26 cellular contexts compared by ENCODE assay signal in genomic region chr6:36501686-36502085, GRCh38. TPM values are rescaled to one million over a fixed set of nuclear protein-coding genes. Genes with fewer than 3 reads are reported as not detected.
A peak's percentile ranks its signal among the peaks of the same experiment; 100 is the strongest.
DNase-seq lines count a peak whose midpoint lies in the region; ATAC-seq and TF ChIP-seq lines count a peak whose summit lies in the region.
"Had no signal": no experiment of that assay in that cellular context is flagged by ENCODE, and none has a peak within 500 bp of the region (broad histone marks: within the 10 kb centered on the region; RNA-seq: fewer than 3 reads in every experiment).

No MANE protein-coding gene starts in this region.

- H3K4me3 Mint-ChIP-seq in CD4-positive, alpha-beta T cell = no peak overlapping the region
- H3K4me3 Mint-ChIP-seq in CD8-positive, alpha-beta T cell = no peak overlapping the region
- no peak overlapping the region for H3K4me3 Mint-ChIP-seq in nephron
- H3K4me3 Mint-ChIP-seq: B cell, CD14-positive monocyte had no signal

- TF ChIP-seq CTCF in CD4-positive, alpha-beta T cell (IDR thresholded peaks at IDR 0.05) = no peak
- no peak for TF ChIP-seq CTCF in CD8-positive, alpha-beta T cell (IDR thresholded peaks at IDR 0.05)
- TF ChIP-seq CTCF in astrocyte of the spinal cord (IDR thresholded peaks at IDR 0.05; ENCODE audit: low read depth, low read length) (no peak), nephron (IDR thresholded peaks at IDR 0.05; ENCODE audit: unreplicated experiment in 3 of 3) (no peak), lower lobe of right lung (IDR thresholded peaks at IDR 0.05) (no peak)

- H3K27ac Mint-ChIP-seq in CD4-positive, alpha-beta T cell = peak overlapping the region; percentile 56
- H3K27ac Mint-ChIP-seq in CD8-positive, alpha-beta T cell = peak overlapping the region; percentile 62
- H3K27ac Mint-ChIP-seq in nephron = peak overlapping the region in 2 of 3 experiments; percentile 69 to 82
- H3K27ac Mint-ChIP-seq: B cell had no signal

- H3K4me3 ChIP-seq in CD8-positive, alpha-beta T cell (ENCODE audit: low read depth, low read length) = no peak overlapping the region
- no peak overlapping the region for H3K4me3 ChIP-seq in astrocyte of the spinal cord (ENCODE audit: low read depth, low read length)
- H3K4me3 ChIP-seq in lower lobe of right lung = no peak overlapping the region
- H3K4me3 ChIP-seq: SJSA1 had no signal

- no peaks in the 10 kb centered on the region for H3K27me3 ChIP-seq in CD4-positive, alpha-beta T cell (ENCODE audit: control insufficient read depth, insufficient read depth, low read length)
- no peaks in the 10 kb centered on the region for H3K27me3 ChIP-seq in CD8-positive, alpha-beta T cell (ENCODE audit: insufficient read depth, low read length)
- H3K27me3 ChIP-seq in lower lobe of right lung (ENCODE audit: low read depth) = no peaks in the 10 kb centered on the region
- H3K27me3 ChIP-seq: SJSA1 had no signal

- in situ Hi-C loops in astrocyte of the spinal cord (cut with HindIII; ENCODE audit: low sequenced_read_pairs) = no loop called here
- in situ Hi-C loops in ACHN (cut with HindIII; ENCODE audit: low pct_ligation_motif_present, low pct_unique_long_range_greater_than_20kb, low sequenced_read_pairs) = no loop called here

- peaks cover 39% of the 10 kb centered on the region for H3K4me1 Mint-ChIP-seq in CD4-positive, alpha-beta T cell (ENCODE audit: low read depth)
- peaks cover 38% of the 10 kb centered on the region for H3K4me1 Mint-ChIP-seq in CD8-positive, alpha-beta T cell (ENCODE audit: low read depth)
- no peaks in the 10 kb centered on the region for H3K4me1 Mint-ChIP-seq in nephron

- peaks cover 97% of the 10 kb centered on the region for H3K36me3 Mint-ChIP-seq in CD4-positive, alpha-beta T cell (ENCODE audit: low read depth)
- peaks cover 90% of the 10 kb centered on the region for H3K36me3 Mint-ChIP-seq in CD8-positive, alpha-beta T cell
- H3K36me3 Mint-ChIP-seq in nephron (ENCODE audit: low read depth) = peaks cover 58% of the 10 kb centered on the region

- DNase-seq in CD4-positive, alpha-beta T cell = no peak
- DNase-seq in CD8-positive, alpha-beta T cell = no peak
- peak; percentile 25 for DNase-seq in astrocyte of the spinal cord (ENCODE audit: low read depth, low spot score)
- no peak for DNase-seq in ACHN
- DNase-seq in lower lobe of right lung = no peak
- no peak for DNase-seq in C1 segment of cervical spinal cord (lab: John Stamatoyannopoulos, UW)
- DNase-seq: DMS153; IMR-90; KG1; MM.1S; NCI-H1048; NCI-H1417; NCI-H1694; NCI-H2029 treated with DMSO at 0.1 percent for 48 hours; NCI-H446 treated with DMSO at 0.1 percent for 48 hours; NCI-H526; NCI-H82; NK-92 treated with Interleukin-12 subunit alpha and Interleukin-12 subunit beta, amount 100 ng/mL, for 24 hours; Right ventricle myocardium superior; RPMI8226 had no signal

- no peak overlapping the region for H3K27ac ChIP-seq in CD4-positive, alpha-beta T cell (ENCODE audit: low read depth, low read length)
- H3K27ac ChIP-seq in CD8-positive, alpha-beta T cell (ENCODE audit: low read depth, low read length) = no peak overlapping the region
- H3K27ac ChIP-seq in lower lobe of right lung = no peak overlapping the region
- H3K27ac ChIP-seq: SJSA1 had no signal

- no peaks in the 10 kb centered on the region for H3K9me3 Mint-ChIP-seq in CD4-positive, alpha-beta T cell
- H3K9me3 Mint-ChIP-seq in CD8-positive, alpha-beta T cell = no peaks in the 10 kb centered on the region
- no peaks in the 10 kb centered on the region for H3K9me3 Mint-ChIP-seq in nephron

- no peaks in the 10 kb centered on the region for H3K9me3 ChIP-seq in CD4-positive, alpha-beta T cell (ENCODE audit: control insufficient read depth, low read length)
- H3K9me3 ChIP-seq in CD8-positive, alpha-beta T cell (ENCODE audit: low read length) = no peaks in the 10 kb centered on the region
- H3K9me3 ChIP-seq in lower lobe of right lung = no peaks in the 10 kb centered on the region
- H3K9me3 ChIP-seq: SJSA1 had no signal

- peaks cover 33% of the 10 kb centered on the region for H3K36me3 ChIP-seq in CD8-positive, alpha-beta T cell (ENCODE audit: insufficient read depth, low read length)
- H3K36me3 ChIP-seq in lower lobe of right lung = peaks cover 79% of the 10 kb centered on the region

- intact Hi-C loops in CD4-positive, alpha-beta T cell (cut with DNase I, micrococcal nuclease) = no loop called here
- intact Hi-C loops in CD8-positive, alpha-beta T cell (cut with DNase I, micrococcal nuclease) = no loop called here
- intact Hi-C loops in lower lobe of right lung (cut with DNase I) = no loop called here

- CTCF ChIA-PET in CD4-positive, alpha-beta T cell (lab: Charles Lee) = interaction anchor here (1.6 kb wide), 1 partner anchor 46 kb away, joined by 3 read pairs; the partner anchor contains the start of gene STK38
- CTCF ChIA-PET in CD8-positive, alpha-beta T cell (lab: Charles Lee) = no interaction called here

- no peaks in the 10 kb centered on the region for H3K27me3 Mint-ChIP-seq in CD4-positive, alpha-beta T cell
- H3K27me3 Mint-ChIP-seq in CD8-positive, alpha-beta T cell (ENCODE audit: low read depth) = no peaks in the 10 kb centered on the region
- no peaks in the 10 kb centered on the region for H3K27me3 Mint-ChIP-seq in nephron (ENCODE audit: low read depth)
- H3K27me3 Mint-ChIP-seq: B cell had no signal

- POLR2A ChIA-PET in CD4-positive, alpha-beta T cell (lab: Charles Lee) = interaction anchor here (1.1 kb wide), 1 partner anchor 58 kb away, joined by 4 read pairs; no protein-coding TSS in a partner anchor
- POLR2A ChIA-PET in CD8-positive, alpha-beta T cell (lab: Charles Lee) = interaction anchor here (0.6 to 1.0 kb wide), 4 partner anchors 15 to 791 kb away, joined by 3 to 4 read pairs (median 3); no protein-coding TSS in a partner anchor

- H3K4me1 ChIP-seq in CD8-positive, alpha-beta T cell (ENCODE audit: insufficient read depth, low read length) = peaks cover 13% of the 10 kb centered on the region
- no peaks in the 10 kb centered on the region for H3K4me1 ChIP-seq in lower lobe of right lung
- H3K4me1 ChIP-seq: SJSA1 had no signal

- no peak for ATAC-seq in CD4-positive, alpha-beta T cell (ENCODE audit: poor library complexity)
- ATAC-seq in CD8-positive, alpha-beta T cell = no peak
- no peak for ATAC-seq in lower lobe of right lung
- ATAC-seq: HCT116 had no signal

RNA-seq across cellular contexts. Expression of gene STK38, which starts 45.6 kb away (rescaled TPM):
- total RNA-seq in CD4-positive, alpha-beta T cell = 10 to 100 TPM; 47.0 to 48.4 TPM
- 10 to 100 TPM; 37.6 to 38.7 TPM for total RNA-seq in CD8-positive, alpha-beta T cell
- 35.0 TPM for total RNA-seq in lower lobe of right lung

RNA-seq across cellular contexts. Expression of gene KCTD20, which starts 58.9 kb away (rescaled TPM):
- total RNA-seq in CD4-positive, alpha-beta T cell = 10 to 100 TPM; 38.4 to 39.5 TPM
- 10 to 100 TPM; 42.5 to 49.1 TPM for total RNA-seq in CD8-positive, alpha-beta T cell
- 37.2 TPM for total RNA-seq in lower lobe of right lung

RNA-seq across cellular contexts. Expression of gene PXT1, which starts 59.0 kb away (rescaled TPM):
- total RNA-seq in CD4-positive, alpha-beta T cell = under 1 TPM; 0.55 to 0.59 TPM
- total RNA-seq in CD8-positive, alpha-beta T cell = under 1 TPM; 0.56 to 0.95 TPM
- not detected for total RNA-seq in lower lobe of right lung
- total RNA-seq: H4, IMR-90, SJSA1 had no signal
